26 cellular contexts compared by ENCODE assay signal in genomic region chr20:59812286-59813125, GRCh38.
DNase-seq lines count a peak whose midpoint lies in the region; ATAC-seq and FAIRE-seq lines count a peak whose summit lies in the region.
"Had no signal": no experiment of that assay in that cellular context is flagged by ENCODE, and none has a peak within 500 bp of the region (broad histone marks: within the 10 kb centered on the region; RNA-seq: fewer than 3 reads in every experiment).

No MANE protein-coding gene starts in this region.

- H3K27me3 Mint-ChIP-seq in activated CD4-positive, alpha-beta memory T cell treated with anti-CD3 and anti-CD28 coated beads, Interleukin-2, amount 10 ng/mL, durations not matched to agents 7 days and 5 days: no peaks in the 10 kb centered on the region
- no peaks in the 10 kb centered on the region for H3K27me3 Mint-ChIP-seq in activated CD4-positive, alpha-beta memory T cell treated with anti-CD3 and anti-CD28 coated beads for 36 hours

- FAIRE-seq in urothelium cell line (lab: Jason Lieb, UNC): peak; percentile 90
- FAIRE-seq: A204.1, G401.6, H1 had no signal

- DNase-seq in activated CD4-positive, alpha-beta memory T cell treated with anti-CD3 and anti-CD28 coated beads, Interleukin-2, amount 10 ng/mL, durations not matched to agents 7 days and 5 days: peak; percentile 4
- no peak for DNase-seq in activated CD4-positive, alpha-beta memory T cell treated with anti-CD3 and anti-CD28 coated beads for 36 hours
- DNase-seq in cerebellar cortex (ENCODE audit: low spot score) (peak; percentile 75), mesenteric fat pad (ENCODE audit: low spot score) (peak; percentile 72), urothelium cell line (ENCODE audit: low spot score) (no peak), NCI-H2081 treated with DMSO at 0.1 percent for 48 hours (lab: John Stamatoyannopoulos, UW) (no peak), HCEC 1CT (no peak)
- DNase-seq: activated CD4-positive, alpha-beta T cell treated with anti-CD3 and anti-CD28 coated beads, Interleukin-2, amount 50 U/mL, for 1 hour; activated naive CD8-positive, alpha-beta T cell treated with anti-CD3 and anti-CD28 coated beads, Interleukin-2, amount 10 ng/mL, durations not matched to agents 7 days and 5 days; AML-193; effector CD8-positive, alpha-beta T cell; erythroblast; foreskin fibroblast; left lung; MV-4-11; NCI-H146; NCI-H2171 treated with DMSO at 0.1 percent for 48 hours; NCI-H524 treated with DMSO at 0.1 percent for 48 hours; stimulated activated naive CD4-positive, alpha-beta T cell treated with Interleukin-2 at 50 U/mL for 16 hours had no signal

- POLR2A ChIA-PET in activated CD4-positive, alpha-beta memory T cell treated with anti-CD3 and anti-CD28 coated beads, Interleukin-2, amount 10 ng/mL, durations not matched to agents 7 days and 5 days (lab: Charles Lee): no interaction called here
- POLR2A ChIA-PET in activated CD4-positive, alpha-beta memory T cell treated with anti-CD3 and anti-CD28 coated beads for 36 hours (lab: Charles Lee): no interaction called here

- no peak for ATAC-seq in HG03159 (IDR thresholded peaks at IDR 0.05; ENCODE audit: unreplicated experiment)
- ATAC-seq: CD8-positive, alpha-beta T cell; left lung; sciatic nerve had no signal

- no peak overlapping the region for H3K27ac Mint-ChIP-seq in activated CD4-positive, alpha-beta memory T cell treated with anti-CD3 and anti-CD28 coated beads, Interleukin-2, amount 10 ng/mL, durations not matched to agents 7 days and 5 days
- no peak overlapping the region for H3K27ac Mint-ChIP-seq in activated CD4-positive, alpha-beta memory T cell treated with anti-CD3 and anti-CD28 coated beads for 36 hours
- H3K27ac Mint-ChIP-seq: activated naive CD8-positive, alpha-beta T cell treated with anti-CD3 and anti-CD28 coated beads, Interleukin-2, amount 10 ng/mL, durations not matched to agents 7 days and 5 days; CD8-positive, alpha-beta T cell; nephron had no signal

- no peaks in the 10 kb centered on the region for H3K9me3 Mint-ChIP-seq in activated CD4-positive, alpha-beta memory T cell treated with anti-CD3 and anti-CD28 coated beads, Interleukin-2, amount 10 ng/mL, durations not matched to agents 7 days and 5 days
- H3K9me3 Mint-ChIP-seq in activated CD4-positive, alpha-beta memory T cell treated with anti-CD3 and anti-CD28 coated beads for 36 hours: no peaks in the 10 kb centered on the region
- H3K9me3 Mint-ChIP-seq: activated naive CD8-positive, alpha-beta T cell treated with anti-CD3 and anti-CD28 coated beads, Interleukin-2, amount 10 ng/mL, durations not matched to agents 7 days and 5 days; CD8-positive, alpha-beta T cell; nephron had no signal

- no peaks in the 10 kb centered on the region for H3K36me3 Mint-ChIP-seq in activated CD4-positive, alpha-beta memory T cell treated with anti-CD3 and anti-CD28 coated beads, Interleukin-2, amount 10 ng/mL, durations not matched to agents 7 days and 5 days (ENCODE audit: low read depth)
- no peaks in the 10 kb centered on the region for H3K36me3 Mint-ChIP-seq in activated CD4-positive, alpha-beta memory T cell treated with anti-CD3 and anti-CD28 coated beads for 36 hours
- H3K36me3 Mint-ChIP-seq: activated naive CD8-positive, alpha-beta T cell treated with anti-CD3 and anti-CD28 coated beads, Interleukin-2, amount 10 ng/mL, durations not matched to agents 7 days and 5 days; CD8-positive, alpha-beta T cell had no signal

- H3K4me1 Mint-ChIP-seq in activated CD4-positive, alpha-beta memory T cell treated with anti-CD3 and anti-CD28 coated beads, Interleukin-2, amount 10 ng/mL, durations not matched to agents 7 days and 5 days: no peaks in the 10 kb centered on the region
- no peaks in the 10 kb centered on the region for H3K4me1 Mint-ChIP-seq in activated CD4-positive, alpha-beta memory T cell treated with anti-CD3 and anti-CD28 coated beads for 36 hours (ENCODE audit: low read depth)
- H3K4me1 Mint-ChIP-seq: activated naive CD8-positive, alpha-beta T cell treated with anti-CD3 and anti-CD28 coated beads, Interleukin-2, amount 10 ng/mL, durations not matched to agents 7 days and 5 days; nephron had no signal

- H3K4me3 Mint-ChIP-seq in activated CD4-positive, alpha-beta memory T cell treated with anti-CD3 and anti-CD28 coated beads, Interleukin-2, amount 10 ng/mL, durations not matched to agents 7 days and 5 days: no peak overlapping the region
- no peak overlapping the region for H3K4me3 Mint-ChIP-seq in activated CD4-positive, alpha-beta memory T cell treated with anti-CD3 and anti-CD28 coated beads for 36 hours
- H3K4me3 Mint-ChIP-seq: activated naive CD8-positive, alpha-beta T cell treated with anti-CD3 and anti-CD28 coated beads, Interleukin-2, amount 10 ng/mL, durations not matched to agents 7 days and 5 days; CD8-positive, alpha-beta T cell; nephron had no signal

- CTCF ChIA-PET in activated CD4-positive, alpha-beta memory T cell treated with anti-CD3 and anti-CD28 coated beads, Interleukin-2, amount 10 ng/mL, durations not matched to agents 7 days and 5 days (lab: Charles Lee): no interaction called here
- CTCF ChIA-PET in activated CD4-positive, alpha-beta memory T cell treated with anti-CD3 and anti-CD28 coated beads for 36 hours (lab: Charles Lee): no interaction called here

- intact Hi-C loops in activated CD4-positive, alpha-beta memory T cell treated with anti-CD3 and anti-CD28 coated beads for 36 hours (cut with micrococcal nuclease): no loop called here

Comparison
In these comparisons a context has a peak if more than half of its experiments do, and no peak if none do; other contexts are left out.
1. DNase-seq: peak in activated CD4-positive, alpha-beta memory T cell treated with anti-CD3 and anti-CD28 coated beads, Interleukin-2, amount 10 ng/mL, durations not matched to agents 7 days and 5 days (single experiment), cerebellar cortex (single experiment) and mesenteric fat pad (single experiment); none in activated CD4-positive, alpha-beta memory T cell treated with anti-CD3 and anti-CD28 coated beads for 36 hours (single experiment), urothelium cell line (single experiment), NCI-H2081 treated with DMSO at 0.1 percent for 48 hours (single experiment) and HCEC 1CT (single experiment).